Comparison of ENCODE assay signal across 11 cellular contexts in genomic region chr2:130129103-130129829, GRCh38. TPM values are rescaled to one million over a fixed set of nuclear protein-coding genes. Genes with fewer than 3 reads are reported as not detected.
DNase-seq lines count a peak whose midpoint lies in the region; ATAC-seq and TF ChIP-seq lines count a peak whose summit lies in the region.
"Not testable (repeated sequence)": the region's sequence is repeated elsewhere in the genome, so short reads cannot be mapped to it uniquely, and the experiment has no call there.
"Had no signal": no experiment of that assay in that cellular context is flagged by ENCODE, and none has a peak within 500 bp of the region (broad histone marks: within the 10 kb centered on the region; RNA-seq: fewer than 3 reads in every experiment).

POTEF (minus strand) TSS chr2:130129222; CDS start chr2:130120515, 8,707 bp downstream.

- H3K9me3 ChIP-seq in cardiac muscle cell (ENCODE audit: low read depth), result not testable (repeated sequence)

- DNase-seq in DMS114 treated with DMSO at 0.1 percent for 48 hours (lab: John Stamatoyannopoulos, UW; ENCODE audit: unreplicated experiment) (peak; percentile 54), NCI-H1930 (lab: John Stamatoyannopoulos, UW) (peak; percentile 76), NCI-H82 treated with DMSO at 0.1 percent for 48 hours (lab: John Stamatoyannopoulos, UW; ENCODE audit: unreplicated experiment) (peak; percentile 35), WTC11 (ENCODE audit: low spot score) (peak; percentile 60), cardiac muscle cell (ENCODE audit: low read depth in 1 of 2, low spot score in 1 of 2) (peak in 1 of 2 donors; percentile 71), mesothelial cell of epicardium (ENCODE audit: low spot score in 2 of 2, unreplicated experiment in 2 of 2) (peak in 1 of 2 experiments; percentile 42)
- DNase-seq in H7; progenitor cell of endocrine pancreas (ENCODE audit: low spot score, unreplicated experiment): not testable (repeated sequence)

- H3K27ac Mint-ChIP-seq in WTC11 (peak within 1 kb of the TSS; percentile 92), mesothelial cell of epicardium (peak within 1 kb of the TSS; percentile 96), progenitor cell of endocrine pancreas (peak within 1 kb of the TSS; percentile 98)

- CTCF ChIA-PET in WTC11 (lab: Charles Lee), result not testable (repeated sequence)

- not testable (repeated sequence) for H3K9me3 Mint-ChIP-seq in WTC11; mesothelial cell of epicardium; progenitor cell of endocrine pancreas (ENCODE audit: low read depth)

- peak; percentile 87 for ATAC-seq in WTC11

- H3K4me1 ChIP-seq in cardiac muscle cell (ENCODE audit: low read depth), result not testable (repeated sequence)

- not testable (repeated sequence) for H3K36me3 Mint-ChIP-seq in WTC11; mesothelial cell of epicardium; progenitor cell of endocrine pancreas (ENCODE audit: insufficient read depth)

- not testable (repeated sequence) for H3K36me3 ChIP-seq in H7 (replicated peaks; ENCODE audit: control insufficient read depth, insufficient read depth, low read length); cardiac muscle cell

- H3K27me3 Mint-ChIP-seq in WTC11 (ENCODE audit: low read depth); mesothelial cell of epicardium (ENCODE audit: low read depth); progenitor cell of endocrine pancreas: not testable (repeated sequence)

- TF ChIP-seq CTCF in WTC11 (IDR thresholded peaks at IDR 0.05); cardiac muscle cell (IDR thresholded peaks at IDR 0.05; ENCODE audit: low read depth, low read length); mesothelial cell of epicardium (IDR thresholded peaks at IDR 0.05; ENCODE audit: unreplicated experiment); progenitor cell of endocrine pancreas (IDR thresholded peaks at IDR 0.05; ENCODE audit: unreplicated experiment): not testable (repeated sequence)

- peak within 1 kb of the TSS; percentile 93 for H3K4me3 Mint-ChIP-seq in WTC11
- H3K4me3 Mint-ChIP-seq in mesothelial cell of epicardium, result peak within 1 kb of the TSS; percentile 96
- H3K4me3 Mint-ChIP-seq in progenitor cell of endocrine pancreas (ENCODE audit: low read depth), result peak within 1 kb of the TSS; percentile 98

- H3K4me3 ChIP-seq in H7 (ENCODE audit: insufficient read depth, low read depth, low read length), result peak within 1 kb of the TSS; percentile 44
- peak within 1 kb of the TSS; percentile 55 for H3K4me3 ChIP-seq in cardiac muscle cell

- not testable (repeated sequence) for H3K27ac ChIP-seq in cardiac muscle cell

- POLR2A ChIA-PET in WTC11 (lab: Charles Lee), result interaction anchor here (0.6 kb wide), 1 partner anchor 1080 kb away, joined by 6 read pairs; the partner anchor contains the start of gene POTEE

- not testable (repeated sequence) for H3K27me3 ChIP-seq in H7 (ENCODE audit: control insufficient read depth, insufficient read depth, low read length); cardiac muscle cell

- H3K4me1 Mint-ChIP-seq in WTC11 (peaks cover 13% of the 10 kb centered on the region), mesothelial cell of epicardium (peaks cover 15% of the 10 kb centered on the region)
- not testable (repeated sequence) for H3K4me1 Mint-ChIP-seq in progenitor cell of endocrine pancreas (ENCODE audit: low read depth)

TF ChIP-seq in WTC11, 78 proteins besides CTCF, POLR2A, EP300 and RAD21:
- peak; percentile 63 for TF ChIP-seq NFYB (CRISPR knock-in tag; conservative IDR thresholded peaks at IDR 0.05; ENCODE audit: low read depth)

RNA-seq across cellular contexts. Expression of gene POTEF, which starts in this region (rescaled TPM):
- total RNA-seq in H7 (2014; rRNA removed; shearing (Covaris generic)), result 0.69 and 1.3 TPM in 2 replicates
- total RNA-seq in WTC11 (2021), result 10.5 to 13.6 TPM (median 13.3 TPM) in 3 replicates
- 11.0 and 39.9 TPM in 2 replicates for total RNA-seq in cardiac muscle cell
- 14.9 and 22.2 TPM in 2 replicates for polyA plus RNA-seq in cardiac muscle cell
- 49.5 to 55.5 TPM (median 53.3 TPM) in 3 replicates for total RNA-seq in mesothelial cell of epicardium
- 34.0 and 37.8 TPM in 2 replicates for total RNA-seq in progenitor cell of endocrine pancreas
- total RNA-seq: Calu3, GM23248, LHCN-M2 had no signal
- polyA plus RNA-seq: GM23248 had no signal
